1 cellular context compared by ENCODE assay signal in the genomic region with DNA sequence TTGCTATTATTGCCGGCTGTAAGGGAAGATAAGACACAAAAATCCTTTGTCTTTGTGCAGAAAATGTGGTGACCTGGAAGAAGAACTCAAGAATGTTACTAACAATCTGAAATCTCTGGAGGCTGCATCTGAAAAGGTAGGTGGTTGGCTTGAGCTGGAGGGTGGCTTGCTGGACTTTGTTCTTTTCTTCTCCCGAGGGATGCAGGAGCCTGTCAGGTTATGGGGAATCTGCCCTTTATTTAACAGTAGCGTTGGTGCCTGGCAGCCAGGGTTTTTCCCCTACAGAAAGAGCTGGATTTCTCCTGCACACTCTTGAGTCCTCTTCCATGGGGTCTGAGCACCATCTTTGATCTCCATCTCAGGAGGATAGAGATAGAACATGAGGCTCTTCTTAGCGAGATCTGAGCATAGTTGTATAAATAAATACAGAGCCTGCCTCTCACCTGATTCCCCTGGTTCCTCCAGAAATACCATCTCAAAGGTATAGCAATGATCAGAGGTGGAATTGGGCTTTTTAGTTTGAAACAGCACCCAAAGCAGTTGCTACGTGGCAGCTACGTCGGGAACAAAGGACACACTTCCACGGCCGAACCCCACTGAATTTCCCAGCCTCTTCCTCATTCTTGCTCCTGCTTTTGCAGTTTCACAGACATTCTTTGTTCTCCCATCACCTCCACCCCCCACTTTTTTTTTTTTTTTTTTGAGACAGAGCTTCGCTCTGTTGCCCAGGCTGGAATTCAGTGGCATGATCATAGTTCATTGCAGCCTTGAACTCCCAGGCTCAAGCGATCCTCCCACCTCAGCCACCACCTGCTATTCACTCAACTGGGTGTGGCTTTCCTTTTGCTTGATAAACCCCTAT.
TF ChIP-seq lines count a peak whose summit lies in the region.

No MANE protein-coding gene starts in this region.

TF ChIP-seq in HepG2, 621 proteins besides CTCF, POLR2A, EP300 and RAD21 (continued from another document and continues in another):
- TF ChIP-seq, protein P1, sequence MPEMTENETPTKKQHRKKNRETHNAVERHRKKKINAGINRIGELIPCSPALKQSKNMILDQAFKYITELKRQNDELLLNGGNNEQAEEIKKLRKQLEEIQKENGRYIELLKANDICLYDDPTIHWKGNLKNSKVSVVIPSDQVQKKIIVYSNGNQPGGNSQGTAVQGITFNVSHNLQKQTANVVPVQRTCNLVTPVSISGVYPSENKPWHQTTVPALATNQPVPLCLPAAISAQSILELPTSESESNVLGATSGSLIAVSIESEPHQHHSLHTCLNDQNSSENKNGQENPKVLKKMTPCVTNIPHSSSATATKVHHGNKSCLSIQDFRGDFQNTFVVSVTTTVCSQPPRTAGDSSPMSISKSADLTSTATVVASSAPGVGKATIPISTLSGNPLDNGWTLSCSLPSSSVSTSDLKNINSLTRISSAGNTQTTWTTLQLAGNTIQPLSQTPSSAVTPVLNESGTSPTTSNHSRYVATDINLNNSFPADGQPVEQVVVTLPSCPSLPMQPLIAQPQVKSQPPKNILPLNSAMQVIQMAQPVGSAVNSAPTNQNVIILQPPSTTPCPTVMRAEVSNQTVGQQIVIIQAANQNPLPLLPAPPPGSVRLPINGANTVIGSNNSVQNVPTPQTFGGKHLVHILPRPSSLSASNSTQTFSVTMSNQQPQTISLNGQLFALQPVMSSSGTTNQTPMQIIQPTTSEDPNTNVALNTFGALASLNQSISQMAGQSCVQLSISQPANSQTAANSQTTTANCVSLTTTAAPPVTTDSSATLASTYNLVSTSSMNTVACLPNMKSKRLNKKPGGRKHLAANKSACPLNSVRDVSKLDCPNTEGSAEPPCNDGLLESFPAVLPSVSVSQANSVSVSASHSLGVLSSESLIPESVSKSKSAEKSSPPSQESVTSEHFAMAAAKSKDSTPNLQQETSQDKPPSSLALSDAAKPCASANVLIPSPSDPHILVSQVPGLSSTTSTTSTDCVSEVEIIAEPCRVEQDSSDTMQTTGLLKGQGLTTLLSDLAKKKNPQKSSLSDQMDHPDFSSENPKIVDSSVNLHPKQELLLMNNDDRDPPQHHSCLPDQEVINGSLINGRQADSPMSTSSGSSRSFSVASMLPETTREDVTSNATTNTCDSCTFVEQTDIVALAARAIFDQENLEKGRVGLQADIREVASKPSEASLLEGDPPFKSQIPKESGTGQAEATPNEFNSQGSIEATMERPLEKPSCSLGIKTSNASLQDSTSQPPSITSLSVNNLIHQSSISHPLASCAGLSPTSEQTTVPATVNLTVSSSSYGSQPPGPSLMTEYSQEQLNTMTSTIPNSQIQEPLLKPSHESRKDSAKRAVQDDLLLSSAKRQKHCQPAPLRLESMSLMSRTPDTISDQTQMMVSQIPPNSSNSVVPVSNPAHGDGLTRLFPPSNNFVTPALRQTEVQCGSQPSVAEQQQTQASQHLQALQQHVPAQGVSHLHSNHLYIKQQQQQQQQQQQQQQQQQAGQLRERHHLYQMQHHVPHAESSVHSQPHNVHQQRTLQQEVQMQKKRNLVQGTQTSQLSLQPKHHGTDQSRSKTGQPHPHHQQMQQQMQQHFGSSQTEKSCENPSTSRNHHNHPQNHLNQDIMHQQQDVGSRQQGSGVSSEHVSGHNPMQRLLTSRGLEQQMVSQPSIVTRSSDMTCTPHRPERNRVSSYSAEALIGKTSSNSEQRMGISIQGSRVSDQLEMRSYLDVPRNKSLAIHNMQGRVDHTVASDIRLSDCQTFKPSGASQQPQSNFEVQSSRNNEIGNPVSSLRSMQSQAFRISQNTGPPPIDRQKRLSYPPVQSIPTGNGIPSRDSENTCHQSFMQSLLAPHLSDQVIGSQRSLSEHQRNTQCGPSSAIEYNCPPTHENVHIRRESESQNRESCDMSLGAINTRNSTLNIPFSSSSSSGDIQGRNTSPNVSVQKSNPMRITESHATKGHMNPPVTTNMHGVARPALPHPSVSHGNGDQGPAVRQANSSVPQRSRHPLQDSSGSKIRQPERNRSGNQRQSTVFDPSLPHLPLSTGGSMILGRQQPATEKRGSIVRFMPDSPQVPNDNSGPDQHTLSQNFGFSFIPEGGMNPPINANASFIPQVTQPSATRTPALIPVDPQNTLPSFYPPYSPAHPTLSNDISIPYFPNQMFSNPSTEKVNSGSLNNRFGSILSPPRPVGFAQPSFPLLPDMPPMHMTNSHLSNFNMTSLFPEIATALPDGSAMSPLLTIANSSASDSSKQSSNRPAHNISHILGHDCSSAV (CRISPR knock-in tag; IDR thresholded peaks at IDR 0.05; ENCODE audit: borderline replicate concordance) = no peak
- TF ChIP-seq NCOA2 (CRISPR knock-in tag; IDR thresholded peaks at IDR 0.05) (peak; percentile 66), ZMYM2 (CRISPR knock-in tag; IDR thresholded peaks at IDR 0.05) (0 out of 2 replicates have a peak, but pooled peaks have one; percentile 23), SP1 (IDR thresholded peaks at IDR 0.05) (no peak), SP1 (CRISPR knock-in tag; IDR thresholded peaks at IDR 0.05) (no peak), ZNF615 (CRISPR knock-in tag; IDR thresholded peaks at IDR 0.05; ENCODE audit: borderline replicate concordance) (no peak), NCOA5 (CRISPR knock-in tag; IDR thresholded peaks at IDR 0.05) (no peak), MAF1 (CRISPR knock-in tag; IDR thresholded peaks at IDR 0.05; ENCODE audit: borderline replicate concordance) (no peak), RFX5 (IDR thresholded peaks at IDR 0.05; ENCODE audit: low read depth, low read length) (no peak), MXI1 (IDR thresholded peaks at IDR 0.05; ENCODE audit: borderline replicate concordance, low read depth, low read length) (no peak), MBD4 (IDR thresholded peaks at IDR 0.05; ENCODE audit: borderline replicate concordance, low read length) (no peak), RXRA (CRISPR knock-in tag; IDR thresholded peaks at IDR 0.05) (peak; percentile 78; the same call in 1 of the 2 replicates), IKZF4 (CRISPR knock-in tag; IDR thresholded peaks at IDR 0.05; ENCODE audit: borderline replicate concordance, low read depth, not compliant biosample characterization) (no peak), MED13 (CRISPR knock-in tag; IDR thresholded peaks at IDR 0.05) (no peak), FOXC1 (CRISPR knock-in tag; IDR thresholded peaks at IDR 0.05; ENCODE audit: borderline replicate concordance) (no peak), ZNF550 (CRISPR knock-in tag; IDR thresholded peaks at IDR 0.05; ENCODE audit: borderline replicate concordance) (no peak), ZNF788 (CRISPR knock-in tag; IDR thresholded peaks at IDR 0.05; ENCODE audit: borderline replicate concordance) (peak; percentile 41; the same call in 1 of the 2 replicates), SRSF4 (IDR thresholded peaks at IDR 0.05; ENCODE audit: low read depth, low read length, poor library complexity, severe bottlenecking) (no peak), NR2F2 (IDR thresholded peaks at IDR 0.05; ENCODE audit: borderline replicate concordance, low read depth) (no peak), ZNF235 (CRISPR knock-in tag; IDR thresholded peaks at IDR 0.05; ENCODE audit: borderline replicate concordance) (no peak), POLR2G (IDR thresholded peaks at IDR 0.05; ENCODE audit: low read depth, low read length) (no peak), JDP2 (CRISPR knock-in tag; IDR thresholded peaks at IDR 0.05; ENCODE audit: borderline replicate concordance) (no peak), ZFP1 (CRISPR knock-in tag; IDR thresholded peaks at IDR 0.05) (no peak), ZNF619 (CRISPR knock-in tag; IDR thresholded peaks at IDR 0.05) (no peak), KLF11 (CRISPR knock-in tag; IDR thresholded peaks at IDR 0.05) (no peak), TGIF2 (CRISPR knock-in tag; IDR thresholded peaks at IDR 0.05) (0 out of 2 replicates have a peak, but pooled peaks have one; percentile 17), HNRNPUL1 (IDR thresholded peaks at IDR 0.05; ENCODE audit: low read depth, low read length) (no peak), IRF2 (CRISPR knock-in tag; IDR thresholded peaks at IDR 0.05) (no peak), ZNF205 (CRISPR knock-in tag; IDR thresholded peaks at IDR 0.05) (no peak), ZBTB42 (CRISPR knock-in tag; IDR thresholded peaks at IDR 0.05) (no peak), PCBP1 (IDR thresholded peaks at IDR 0.05; ENCODE audit: borderline replicate concordance, low read depth, low read length) (no peak)
- TF ChIP-seq, protein P2, sequence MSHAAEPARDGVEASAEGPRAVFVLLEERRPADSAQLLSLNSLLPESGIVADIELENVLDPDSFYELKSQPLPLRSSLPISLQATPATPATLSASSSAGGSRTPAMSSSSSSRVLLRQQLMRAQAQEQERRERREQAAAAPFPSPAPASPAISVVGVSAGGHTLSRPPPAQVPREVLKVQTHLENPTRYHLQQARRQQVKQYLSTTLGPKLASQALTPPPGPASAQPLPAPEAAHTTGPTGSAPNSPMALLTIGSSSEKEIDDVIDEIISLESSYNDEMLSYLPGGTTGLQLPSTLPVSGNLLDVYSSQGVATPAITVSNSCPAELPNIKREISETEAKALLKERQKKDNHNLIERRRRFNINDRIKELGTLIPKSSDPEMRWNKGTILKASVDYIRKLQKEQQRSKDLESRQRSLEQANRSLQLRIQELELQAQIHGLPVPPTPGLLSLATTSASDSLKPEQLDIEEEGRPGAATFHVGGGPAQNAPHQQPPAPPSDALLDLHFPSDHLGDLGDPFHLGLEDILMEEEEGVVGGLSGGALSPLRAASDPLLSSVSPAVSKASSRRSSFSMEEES (CRISPR knock-in tag; IDR thresholded peaks at IDR 0.05) = no peak
- TF ChIP-seq, protein P3, sequence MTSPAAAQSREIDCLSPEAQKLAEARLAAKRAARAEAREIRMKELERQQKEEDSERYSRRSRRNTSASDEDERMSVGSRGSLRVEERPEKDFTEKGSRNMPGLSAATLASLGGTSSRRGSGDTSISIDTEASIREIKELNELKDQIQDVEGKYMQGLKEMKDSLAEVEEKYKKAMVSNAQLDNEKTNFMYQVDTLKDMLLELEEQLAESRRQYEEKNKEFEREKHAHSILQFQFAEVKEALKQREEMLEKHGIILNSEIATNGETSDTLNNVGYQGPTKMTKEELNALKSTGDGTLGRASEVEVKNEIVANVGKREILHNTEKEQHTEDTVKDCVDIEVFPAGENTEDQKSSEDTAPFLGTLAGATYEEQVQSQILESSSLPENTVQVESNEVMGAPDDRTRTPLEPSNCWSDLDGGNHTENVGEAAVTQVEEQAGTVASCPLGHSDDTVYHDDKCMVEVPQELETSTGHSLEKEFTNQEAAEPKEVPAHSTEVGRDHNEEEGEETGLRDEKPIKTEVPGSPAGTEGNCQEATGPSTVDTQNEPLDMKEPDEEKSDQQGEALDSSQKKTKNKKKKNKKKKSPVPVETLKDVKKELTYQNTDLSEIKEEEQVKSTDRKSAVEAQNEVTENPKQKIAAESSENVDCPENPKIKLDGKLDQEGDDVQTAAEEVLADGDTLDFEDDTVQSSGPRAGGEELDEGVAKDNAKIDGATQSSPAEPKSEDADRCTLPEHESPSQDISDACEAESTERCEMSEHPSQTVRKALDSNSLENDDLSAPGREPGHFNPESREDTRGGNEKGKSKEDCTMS (CRISPR knock-in tag; conservative IDR thresholded peaks at IDR 0.05) = no peak
- TF ChIP-seq, protein P4, sequence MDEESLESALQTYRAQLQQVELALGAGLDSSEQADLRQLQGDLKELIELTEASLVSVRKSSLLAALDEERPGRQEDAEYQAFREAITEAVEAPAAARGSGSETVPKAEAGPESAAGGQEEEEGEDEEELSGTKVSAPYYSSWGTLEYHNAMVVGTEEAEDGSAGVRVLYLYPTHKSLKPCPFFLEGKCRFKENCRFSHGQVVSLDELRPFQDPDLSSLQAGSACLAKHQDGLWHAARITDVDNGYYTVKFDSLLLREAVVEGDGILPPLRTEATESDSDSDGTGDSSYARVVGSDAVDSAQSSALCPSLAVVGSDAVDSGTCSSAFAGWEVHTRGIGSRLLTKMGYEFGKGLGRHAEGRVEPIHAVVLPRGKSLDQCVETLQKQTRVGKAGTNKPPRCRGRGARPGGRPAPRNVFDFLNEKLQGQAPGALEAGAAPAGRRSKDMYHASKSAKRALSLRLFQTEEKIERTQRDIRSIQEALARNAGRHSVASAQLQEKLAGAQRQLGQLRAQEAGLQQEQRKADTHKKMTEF (CRISPR knock-in tag; IDR thresholded peaks at IDR 0.05) = peak; percentile 50; the same call in 1 of the 2 replicates
- TF ChIP-seq, protein P5, sequence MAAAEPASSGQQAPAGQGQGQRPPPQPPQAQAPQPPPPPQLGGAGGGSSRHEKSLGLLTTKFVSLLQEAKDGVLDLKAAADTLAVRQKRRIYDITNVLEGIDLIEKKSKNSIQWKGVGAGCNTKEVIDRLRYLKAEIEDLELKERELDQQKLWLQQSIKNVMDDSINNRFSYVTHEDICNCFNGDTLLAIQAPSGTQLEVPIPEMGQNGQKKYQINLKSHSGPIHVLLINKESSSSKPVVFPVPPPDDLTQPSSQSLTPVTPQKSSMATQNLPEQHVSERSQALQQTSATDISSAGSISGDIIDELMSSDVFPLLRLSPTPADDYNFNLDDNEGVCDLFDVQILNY (CRISPR knock-in tag; conservative IDR thresholded peaks at IDR 0.05) = no peak
- TF ChIP-seq, protein P6, sequence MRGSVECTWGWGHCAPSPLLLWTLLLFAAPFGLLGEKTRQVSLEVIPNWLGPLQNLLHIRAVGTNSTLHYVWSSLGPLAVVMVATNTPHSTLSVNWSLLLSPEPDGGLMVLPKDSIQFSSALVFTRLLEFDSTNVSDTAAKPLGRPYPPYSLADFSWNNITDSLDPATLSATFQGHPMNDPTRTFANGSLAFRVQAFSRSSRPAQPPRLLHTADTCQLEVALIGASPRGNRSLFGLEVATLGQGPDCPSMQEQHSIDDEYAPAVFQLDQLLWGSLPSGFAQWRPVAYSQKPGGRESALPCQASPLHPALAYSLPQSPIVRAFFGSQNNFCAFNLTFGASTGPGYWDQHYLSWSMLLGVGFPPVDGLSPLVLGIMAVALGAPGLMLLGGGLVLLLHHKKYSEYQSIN (CRISPR knock-in tag; IDR thresholded peaks at IDR 0.05; ENCODE audit: borderline replicate concordance) = no peak
- TF ChIP-seq, protein P7, sequence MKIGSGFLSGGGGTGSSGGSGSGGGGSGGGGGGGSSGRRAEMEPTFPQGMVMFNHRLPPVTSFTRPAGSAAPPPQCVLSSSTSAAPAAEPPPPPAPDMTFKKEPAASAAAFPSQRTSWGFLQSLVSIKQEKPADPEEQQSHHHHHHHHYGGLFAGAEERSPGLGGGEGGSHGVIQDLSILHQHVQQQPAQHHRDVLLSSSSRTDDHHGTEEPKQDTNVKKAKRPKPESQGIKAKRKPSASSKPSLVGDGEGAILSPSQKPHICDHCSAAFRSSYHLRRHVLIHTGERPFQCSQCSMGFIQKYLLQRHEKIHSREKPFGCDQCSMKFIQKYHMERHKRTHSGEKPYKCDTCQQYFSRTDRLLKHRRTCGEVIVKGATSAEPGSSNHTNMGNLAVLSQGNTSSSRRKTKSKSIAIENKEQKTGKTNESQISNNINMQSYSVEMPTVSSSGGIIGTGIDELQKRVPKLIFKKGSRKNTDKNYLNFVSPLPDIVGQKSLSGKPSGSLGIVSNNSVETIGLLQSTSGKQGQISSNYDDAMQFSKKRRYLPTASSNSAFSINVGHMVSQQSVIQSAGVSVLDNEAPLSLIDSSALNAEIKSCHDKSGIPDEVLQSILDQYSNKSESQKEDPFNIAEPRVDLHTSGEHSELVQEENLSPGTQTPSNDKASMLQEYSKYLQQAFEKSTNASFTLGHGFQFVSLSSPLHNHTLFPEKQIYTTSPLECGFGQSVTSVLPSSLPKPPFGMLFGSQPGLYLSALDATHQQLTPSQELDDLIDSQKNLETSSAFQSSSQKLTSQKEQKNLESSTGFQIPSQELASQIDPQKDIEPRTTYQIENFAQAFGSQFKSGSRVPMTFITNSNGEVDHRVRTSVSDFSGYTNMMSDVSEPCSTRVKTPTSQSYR (CRISPR knock-in tag; IDR thresholded peaks at IDR 0.05; ENCODE audit: borderline replicate concordance) = peak; percentile 67; the same call in 1 of the 2 replicates
- TF ChIP-seq, protein P8, sequence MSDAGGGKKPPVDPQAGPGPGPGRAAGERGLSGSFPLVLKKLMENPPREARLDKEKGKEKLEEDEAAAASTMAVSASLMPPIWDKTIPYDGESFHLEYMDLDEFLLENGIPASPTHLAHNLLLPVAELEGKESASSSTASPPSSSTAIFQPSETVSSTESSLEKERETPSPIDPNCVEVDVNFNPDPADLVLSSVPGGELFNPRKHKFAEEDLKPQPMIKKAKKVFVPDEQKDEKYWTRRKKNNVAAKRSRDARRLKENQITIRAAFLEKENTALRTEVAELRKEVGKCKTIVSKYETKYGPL (CRISPR knock-in tag; IDR thresholded peaks at IDR 0.05) = no peak
